In genomic region chr11:61328351-61328750, GRCh38 we compare ENCODE assay signal across 14 cellular contexts.
"Had no signal": no experiment of that assay in that cellular context is flagged by ENCODE, and none has a peak within 500 bp of the region (broad histone marks: within the 10 kb centered on the region; RNA-seq: fewer than 3 reads in every experiment).

No MANE protein-coding gene starts in this region.

- DNase-seq: activated CD4-positive, CD25-positive, alpha-beta regulatory T cell treated with anti-CD3 and anti-CD28 coated beads, Interleukin-2, amount 50 U/mL, for 72 hours; activated CD8-positive, alpha-beta memory T cell treated with anti-CD3 and anti-CD28 coated beads, Interleukin-2, amount 50 U/mL, for 4 hours; activated CD8-positive, alpha-beta T cell treated with anti-CD3 and anti-CD28 coated beads for 36 hours; activated gamma-delta T cell treated with Interleukin-2 at 50 U/mL for 16 hours; activated T-cell treated with anti-CD3 and anti-CD28 coated beads, Interleukin-2, amount 50 U/mL, for 72 hours; central memory CD4-positive, alpha-beta T cell; cortex of kidney; effector CD8-positive, alpha-beta T cell; kidney; right cardiac atrium; tibial artery had no signal

- H3K9me3 Mint-ChIP-seq: activated CD8-positive, alpha-beta T cell treated with anti-CD3 and anti-CD28 coated beads for 36 hours; activated T-cell treated with anti-CD3 and anti-CD28 coated beads, Interleukin-2, amount 50 U/mL, for 72 hours; stimulated activated effector memory CD8-positive, alpha-beta T cell treated with anti-CD3 and anti-CD28 coated beads, Interleukin-12 subunit alpha, Interleukin-12 subunit beta, amount 100 ng/mL, for 72 hours; T-helper 2 cell treated with Interferon-gamma antibody and Interleukin-4, amounts not matched to agents 5 μg/mL and 100 μg/mL, for 36 hours had no signal

- ATAC-seq: activated CD8-positive, alpha-beta T cell treated with anti-CD3 and anti-CD28 coated beads for 36 hours; activated T-cell treated with anti-CD3 and anti-CD28 coated beads, Interleukin-2, amount 50 U/mL, for 72 hours; right cardiac atrium; stimulated activated effector memory CD8-positive, alpha-beta T cell treated with anti-CD3 and anti-CD28 coated beads, Interleukin-12 subunit alpha, Interleukin-12 subunit beta, amount 100 ng/mL, for 72 hours had no signal

- H3K27me3 Mint-ChIP-seq: activated CD8-positive, alpha-beta T cell treated with anti-CD3 and anti-CD28 coated beads for 36 hours had no signal

- H2AFZ ChIP-seq: hepatocyte had no signal

- H3K27me3 ChIP-seq: hepatocyte, tibial artery had no signal

- H3K36me3 Mint-ChIP-seq: stimulated activated effector memory CD8-positive, alpha-beta T cell treated with anti-CD3 and anti-CD28 coated beads, Interleukin-12 subunit alpha, Interleukin-12 subunit beta, amount 100 ng/mL, for 72 hours had no signal

- FAIRE-seq: kidney had no signal

- H3K4me2 ChIP-seq: hepatocyte had no signal

- H3K9me3 ChIP-seq: tibial artery had no signal

- H3K4me3 Mint-ChIP-seq: activated CD8-positive, alpha-beta T cell treated with anti-CD3 and anti-CD28 coated beads for 36 hours; activated T-cell treated with anti-CD3 and anti-CD28 coated beads, Interleukin-2, amount 50 U/mL, for 72 hours; stimulated activated effector memory CD8-positive, alpha-beta T cell treated with anti-CD3 and anti-CD28 coated beads, Interleukin-12 subunit alpha, Interleukin-12 subunit beta, amount 100 ng/mL, for 72 hours; T-helper 2 cell treated with Interferon-gamma antibody and Interleukin-4, amounts not matched to agents 5 μg/mL and 100 μg/mL, for 36 hours had no signal

- H3K27ac Mint-ChIP-seq: T-helper 2 cell treated with Interferon-gamma antibody and Interleukin-4, amounts not matched to agents 5 μg/mL and 100 μg/mL, for 36 hours had no signal

- H3K4me3 ChIP-seq: hepatocyte, tibial artery had no signal

- H3K27ac ChIP-seq: hepatocyte, tibial artery had no signal
